Comparison of ENCODE assay signal across 11 cellular contexts in the genomic region with DNA sequence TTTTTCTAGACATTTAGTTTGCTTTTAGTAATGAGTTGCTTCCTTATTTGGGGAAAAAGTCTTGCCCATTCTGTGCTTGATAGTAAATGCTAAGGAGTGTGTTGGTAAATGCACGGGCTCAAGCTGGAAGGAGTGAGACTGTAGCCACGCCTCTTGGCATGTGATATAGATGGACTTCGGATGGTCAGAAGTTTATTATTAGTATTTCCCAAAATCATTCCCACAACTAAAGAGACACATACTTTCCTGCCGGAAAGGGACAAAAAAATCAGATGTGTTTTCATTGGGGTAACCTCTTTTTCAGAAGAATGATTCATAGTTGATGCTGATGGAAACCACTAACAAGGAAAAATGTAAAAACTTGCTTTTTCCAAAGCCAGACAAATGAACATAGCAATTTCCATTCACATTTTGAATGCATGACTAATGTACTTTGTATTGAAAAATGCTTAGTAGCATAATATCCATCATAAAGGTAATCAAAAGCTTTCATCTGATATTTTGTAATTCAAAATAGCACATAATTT.
DNase-seq lines count a peak whose midpoint lies in the region; ATAC-seq and TF ChIP-seq lines count a peak whose summit lies in the region.
"Had no signal": no experiment of that assay in that cellular context is flagged by ENCODE, and none has a peak within 500 bp of the region (broad histone marks: within the 10 kb centered on the region; RNA-seq: fewer than 3 reads in every experiment).

No MANE protein-coding gene starts in this region.

- dilution Hi-C loops in IMR-90 (cut with HindIII; ENCODE audit: low sequenced_read_pairs, unreplicated experiment): no loop called here

- POLR2A ChIA-PET in IMR-90 (lab: Charles Lee; ENCODE audit: unreplicated experiment): no interaction called here

- no peak overlapping the region for H3K14ac ChIP-seq in IMR-90 (replicated peaks; ENCODE audit: low read depth, low read length)

- in situ Hi-C loops in IMR-90 (cut with MboI; ENCODE audit: low sequenced_read_pairs) (no loop called here), transverse colon (cut with MboI; ENCODE audit: low pct_ligation_motif_present in 1 of 4, low pct_unique_long_range_greater_than_20kb in 1 of 4, low sequenced_read_pairs in 3 of 4) (no loop called here)

- H3K27ac ChIP-seq in IMR-90 (ENCODE audit: insufficient read depth, low read length) (peak overlapping the region; percentile 10), left lung (peak overlapping the region; percentile 11 to 57), transverse colon (peak overlapping the region; percentile 1 to 57 (median 38)), hepatocyte (no peak overlapping the region)

- no peak for TF ChIP-seq RAD21 in IMR-90 (IDR thresholded peaks at IDR 0.05; ENCODE audit: low read length)

- no peak overlapping the region for H3K18ac ChIP-seq in IMR-90 (ENCODE audit: low read depth, low read length)

- DNase-seq in IMR-90: peak; percentile 88
- peak; percentile 87 for DNase-seq in choroid plexus epithelial cell (ENCODE audit: low read depth)
- DNase-seq in left lung: peak in 1 of 2 donors; percentile 56
- no peak for DNase-seq in transverse colon
- DNase-seq in hypothalamus (lab: John Stamatoyannopoulos, UW): no peak
- no peak for DNase-seq in hepatocyte (ENCODE audit: low spot score)
- DNase-seq in GF-D8 (lab: John Stamatoyannopoulos, UW): no peak
- DNase-seq: activated CD8-positive, alpha-beta memory T cell treated with anti-CD3 and anti-CD28 coated beads, Interleukin-2, amount 50 U/mL, for 4 hours; effector CD4-positive, alpha-beta T cell; T-helper 1 cell had no signal

- no peak for TF ChIP-seq EP300 in transverse colon (IDR thresholded peaks at IDR 0.05; ENCODE audit: low read depth)

- H3K36me3 ChIP-seq in IMR-90 (ENCODE audit: control insufficient read depth, insufficient read depth, low read length): no peaks in the 10 kb centered on the region
- H3K36me3 ChIP-seq in left lung: no peaks in the 10 kb centered on the region
- no peaks in the 10 kb centered on the region for H3K36me3 ChIP-seq in transverse colon
- no peaks in the 10 kb centered on the region for H3K36me3 ChIP-seq in hepatocyte (replicated peaks; ENCODE audit: insufficient read depth, low read depth)

- no peaks in the 10 kb centered on the region; the same call in 1 of the 2 replicates for H4K20me1 ChIP-seq in IMR-90 (ENCODE audit: insufficient read depth, low read length)
- no peaks in the 10 kb centered on the region for H4K20me1 ChIP-seq in hepatocyte (ENCODE audit: insufficient read depth, poor library complexity, severe bottlenecking)

- peaks cover 15% of the 10 kb centered on the region; the same call in 1 of the 2 replicates for H3K9me1 ChIP-seq in IMR-90 (ENCODE audit: insufficient read depth, low read length)

- no peak overlapping the region for H4K5ac ChIP-seq in IMR-90 (ENCODE audit: low read depth, low read length)

- no peaks in the 10 kb centered on the region for H3K9me2 ChIP-seq in hepatocyte (replicated peaks; ENCODE audit: insufficient read depth)

- H3K23ac ChIP-seq in IMR-90 (ENCODE audit: low read depth, low read length): no peak overlapping the region; the same call in 1 of the 2 replicates

- H2BK15ac ChIP-seq in IMR-90 (ENCODE audit: low read depth, low read length): no peak overlapping the region

- no peaks in the 10 kb centered on the region for H3K79me2 ChIP-seq in hepatocyte

- H3K4ac ChIP-seq in IMR-90 (ENCODE audit: low read depth, low read length): peak overlapping the region; percentile 66; the same call in 1 of the 2 replicates

- H3K9me3 ChIP-seq in IMR-90 (ENCODE audit: control insufficient read depth, insufficient read depth, low read length) (no peaks in the 10 kb centered on the region), left lung (no peaks in the 10 kb centered on the region), transverse colon (no peaks in the 10 kb centered on the region), hepatocyte (ENCODE audit: low read depth) (no peaks in the 10 kb centered on the region)

- no peaks in the 10 kb centered on the region for H3K27me3 ChIP-seq in IMR-90 (ENCODE audit: control insufficient read depth, insufficient read depth, low read length)
- no peaks in the 10 kb centered on the region for H3K27me3 ChIP-seq in left lung
- no peaks in the 10 kb centered on the region for H3K27me3 ChIP-seq in transverse colon
- H3K27me3 ChIP-seq in hepatocyte: no peaks in the 10 kb centered on the region

- TF ChIP-seq POLR2A in IMR-90 (IDR thresholded peaks at IDR 0.05; ENCODE audit: low read depth, low read length) (no peak), transverse colon (IDR thresholded peaks at IDR 0.05) (no peak)

- no peak overlapping the region for H2AK5ac ChIP-seq in IMR-90 (ENCODE audit: low read depth, low read length)

- H3K9ac ChIP-seq in IMR-90 (ENCODE audit: low read depth, low read length): no peak overlapping the region

- H3K4me1 ChIP-seq in IMR-90 (ENCODE audit: control insufficient read depth, insufficient read depth, low read length): peaks cover 6% of the 10 kb centered on the region
- peaks cover 7 to 9% of the 10 kb centered on the region in 2 donors for H3K4me1 ChIP-seq in left lung
- H3K4me1 ChIP-seq in transverse colon: no peaks in the 10 kb centered on the region
- H3K4me1 ChIP-seq in hepatocyte (ENCODE audit: insufficient read depth): no peaks in the 10 kb centered on the region

- no peak for TF ChIP-seq CTCF in IMR-90 (conservative IDR thresholded peaks at IDR 0.05; ENCODE audit: low read depth, low read length)
- TF ChIP-seq CTCF in choroid plexus epithelial cell (conservative IDR thresholded peaks at IDR 0.05; ENCODE audit: low read depth, low read length): no peak
- TF ChIP-seq CTCF in left lung (IDR thresholded peaks at IDR 0.05): no peak
- TF ChIP-seq CTCF in transverse colon (IDR thresholded peaks at IDR 0.05): no peak
- TF ChIP-seq CTCF in hepatocyte (IDR thresholded peaks at IDR 0.05; ENCODE audit: poor library complexity): no peak

- H2AFZ ChIP-seq in IMR-90 (replicated peaks; ENCODE audit: low read length, poor library complexity) (no peak overlapping the region), hepatocyte (no peak overlapping the region)

- H3K4me3 ChIP-seq in IMR-90 (ENCODE audit: insufficient read depth, low read depth, low read length) (no peak overlapping the region), choroid plexus epithelial cell (ENCODE audit: low read depth, low read length) (no peak overlapping the region), left lung (no peak overlapping the region), transverse colon (no peak overlapping the region), hepatocyte (no peak overlapping the region)

- no peaks in the 10 kb centered on the region for H3K79me1 ChIP-seq in IMR-90 (ENCODE audit: low read depth in 1 of 2, low read length in 2 of 2)

- intact Hi-C loops in IMR-90 (cut with micrococcal nuclease): no loop called here
- intact Hi-C loops in left lung (cut with DNase I): no loop called here
- intact Hi-C loops in transverse colon (cut with DNase I; ENCODE audit: low total_unique reads): no loop called here

- peak overlapping the region; percentile 97 for H2BK5ac ChIP-seq in IMR-90 (ENCODE audit: low read depth, low read length, poor library complexity, severe bottlenecking)

- H4K91ac ChIP-seq in IMR-90 (ENCODE audit: insufficient read depth, low read depth, low read length): 0 out of 2 replicates have a peak overlapping the region, but pooled peaks have one; percentile 52

- no CpG with 5 or more reads among the region's 4 CpGs for WGBS in IMR-90 (ENCODE audit: extremely low coverage in 2 of 2, insufficient read length in 1 of 2), 2 experiments
- 41 to 44% methylated on average over 4 of the region's 4 CpGs for WGBS in transverse colon (ENCODE audit: low coverage in 1 of 2), 2 donors
- 82% methylated on average over 4 of the region's 4 CpGs for WGBS in hepatocyte (ENCODE audit: low lambda C conversion rate, missing lambda C conversion rate)

- peak overlapping the region; percentile 97; the same call in 1 of the 2 replicates for H2BK120ac ChIP-seq in IMR-90 (ENCODE audit: low read depth, low read length)

- ATAC-seq in IMR-90 (ENCODE audit: low read depth): peak; percentile 76
- peak; percentile 71 for ATAC-seq in left lung
- ATAC-seq in GM18907 (IDR thresholded peaks at IDR 0.05; ENCODE audit: unreplicated experiment): no peak

- peak overlapping the region; percentile 15; the same call in 1 of the 2 replicates for H3K4me2 ChIP-seq in IMR-90 (ENCODE audit: low read depth, low read length)
- no peak overlapping the region for H3K4me2 ChIP-seq in hepatocyte

- CTCF ChIA-PET in IMR-90 (lab: Yijun Ruan, JAX): no interaction called here

- BruUV-seq in IMR-90 (replicated peaks; lab: Mats Ljungman, UMichigan): no TSS peak

- no peak overlapping the region for H2AK9ac ChIP-seq in IMR-90 (replicated peaks; ENCODE audit: low read depth, low read length, poor library complexity)

- H4K8ac ChIP-seq in IMR-90 (ENCODE audit: low read depth in 2 of 2, low read length in 2 of 2): peak overlapping the region in 1 of 2 experiments; percentile 43; a peak in 1 of 4 replicates

- H3K56ac ChIP-seq in IMR-90 (ENCODE audit: extremely low read depth, insufficient read depth, low read length): no peak overlapping the region

- H2BK20ac ChIP-seq in IMR-90 (ENCODE audit: low read depth, low read length): peak overlapping the region; percentile 3; the same call in 1 of the 2 replicates

TF ChIP-seq in IMR-90, 13 proteins besides CTCF, POLR2A, EP300 and RAD21 (continues in another document):
- TF ChIP-seq FOS (IDR thresholded peaks at IDR 0.05; ENCODE audit: low read depth, low read length) (no peak), CHD1 (IDR thresholded peaks at IDR 0.05; ENCODE audit: low read depth, low read length) (no peak), NFE2L2 (IDR thresholded peaks at IDR 0.05; ENCODE audit: low read depth, low read length) (no peak), CEBPB (IDR thresholded peaks at IDR 0.05; ENCODE audit: low read depth, low read length) (no peak), RCOR1 (IDR thresholded peaks at IDR 0.05; ENCODE audit: insufficient replicate concordance, low read length) (no peak), ELK1 (IDR thresholded peaks at IDR 0.05; ENCODE audit: borderline replicate concordance, low read depth, low read length) (no peak), MAZ (IDR thresholded peaks at IDR 0.05; ENCODE audit: borderline replicate concordance, low read depth, low read length) (no peak)

Comparison
In these comparisons a context has a peak if more than half of its experiments do, and no peak if none do; other contexts are left out.
1. DNase-seq: peak in IMR-90 (single experiment) and choroid plexus epithelial cell (single experiment); none in transverse colon (single experiment), hypothalamus (0 of 51), hepatocyte (single experiment) and GF-D8 (single experiment).